Comparison of ENCODE assay signal across 8 cellular contexts in the genomic region with DNA sequence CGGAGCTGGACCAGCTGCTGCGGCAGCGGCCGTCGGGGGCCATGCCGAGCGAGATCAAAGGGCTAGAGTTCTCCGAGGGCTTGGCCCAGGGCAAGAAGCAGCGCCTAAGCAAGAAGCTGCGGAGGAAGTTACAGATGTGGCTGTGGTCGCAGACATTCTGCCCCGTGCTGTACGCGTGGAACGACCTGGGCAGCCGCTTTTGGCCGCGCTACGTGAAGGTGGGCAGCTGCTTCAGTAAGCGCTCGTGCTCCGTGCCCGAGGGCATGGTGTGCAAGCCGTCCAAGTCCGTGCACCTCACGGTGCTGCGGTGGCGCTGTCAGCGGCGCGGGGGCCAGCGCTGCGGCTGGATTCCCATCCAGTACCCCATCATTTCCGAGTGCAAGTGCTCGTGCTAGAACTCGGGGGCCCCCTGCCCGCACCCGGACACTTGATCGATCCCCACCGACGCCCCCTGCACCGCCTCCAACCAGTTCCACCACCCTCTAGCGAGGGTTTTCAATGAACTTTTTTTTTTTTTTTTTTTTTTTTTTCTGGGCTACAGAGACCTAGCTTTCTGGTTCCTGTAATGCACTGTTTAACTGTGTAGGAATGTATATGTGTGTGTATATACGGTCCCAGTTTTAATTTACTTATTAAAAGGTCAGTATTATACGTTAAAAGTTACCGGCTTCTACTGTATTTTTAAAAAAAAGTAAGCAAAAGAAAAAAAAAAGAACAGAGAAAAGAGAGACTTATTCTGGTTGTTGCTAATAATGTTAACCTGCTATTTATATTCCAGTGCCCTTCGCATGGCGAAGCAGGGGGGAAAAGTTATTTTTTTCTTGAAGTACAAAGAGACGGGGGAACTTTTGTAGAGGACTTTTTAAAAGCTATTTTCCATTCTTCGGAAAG. TPM values are rescaled to one million over a fixed set of nuclear protein-coding genes. Genes with fewer than 3 reads are reported as not detected.
DNase-seq lines count a peak whose midpoint lies in the region; ATAC-seq and TF ChIP-seq lines count a peak whose summit lies in the region.

No MANE protein-coding gene starts in this region.

- peak in 1 of 2 donors; percentile 26 for TF ChIP-seq POLR2A in gastrocnemius medialis (IDR thresholded peaks at IDR 0.05)

- in situ Hi-C loops in gastrocnemius medialis (cut with MboI; ENCODE audit: low sequenced_read_pairs in 4 of 4) = loop anchor here in 2 of 4 donors (5.0 to 25.0 kb wide), 3 partner anchors 120 to 368 kb away; a partner anchor contains a TSS

- no peaks in the 10 kb centered on the region for H3K9me3 ChIP-seq in MG63
- no peaks in the 10 kb centered on the region for H3K9me3 ChIP-seq in gastrocnemius medialis

- H3K27ac ChIP-seq in gastrocnemius medialis = peak overlapping the region; percentile 82 to 93 (median 83)

- H3K36me3 ChIP-seq in MG63 (no peaks in the 10 kb centered on the region), gastrocnemius medialis (no peaks in the 10 kb centered on the region)

- intact Hi-C loops in gastrocnemius medialis (cut with DNase I; ENCODE audit: low total_unique reads) = loop anchor here (5.0 to 10.0 kb wide), 4 partner anchors 318 to 1330 kb away; a partner anchor contains a TSS

- DNase-seq in Daoy (ENCODE audit: low read depth) (peak; percentile 53), MG63 (peak; percentile 43), glomerular visceral epithelial cell (ENCODE audit: extremely low spot score) (peak; percentile 55), gastrocnemius medialis (peak; percentile 17 to 19), left lobe of liver (ENCODE audit: low spot score) (no peak), LoVo (ENCODE audit: low spot score) (no peak)
- DNase-seq in activated CD8-positive, alpha-beta memory T cell treated with anti-CD3 and anti-CD28 coated beads, Interleukin-2, amount 50 U/mL, for 4 hours = peak; percentile 27

- H3K27me3 ChIP-seq in MG63 (peaks cover 19% of the 10 kb centered on the region), gastrocnemius medialis (peaks cover 0 to 16% (median 8%) of the 10 kb centered on the region in 3 donors)

- TF ChIP-seq CTCF in gastrocnemius medialis (IDR thresholded peaks at IDR 0.05 in 4 of 5, conservative IDR thresholded peaks at IDR 0.05 in 1 of 5) = no peak

- ATAC-seq in gastrocnemius medialis = peak; percentile 15 to 33
- ATAC-seq in left lobe of liver = no peak
- no peak for ATAC-seq in HG03432 (IDR thresholded peaks at IDR 0.05; ENCODE audit: unreplicated experiment)

- H3K4me1 ChIP-seq in gastrocnemius medialis = peaks cover 15 to 31% of the 10 kb centered on the region in 2 donors

- peak overlapping the region; percentile 60 for H3K4me3 ChIP-seq in MG63
- peak overlapping the region; percentile 58 to 89 (median 70) for H3K4me3 ChIP-seq in gastrocnemius medialis

RNA-seq across cellular contexts. Expression of a gene that starts 1.3 kb away (rescaled TPM):
- total RNA-seq in Daoy (2014; rRNA removed; shearing (Covaris generic)) = 0.92 and 1.4 TPM in 2 replicates
- 7.0 and 7.7 TPM in 2 replicates for total RNA-seq in MG63 (2014; rRNA removed; shearing (Covaris generic); ENCODE audit: low replicate concordance)
- total RNA-seq in gastrocnemius medialis (1 to 10 TPM; 2.9 to 6.7 (median 3.1) TPM), left lobe of liver (0.13 TPM)

Comparison
In these comparisons a context has a peak if more than half of its experiments do, and no peak if none do; other contexts are left out.
1. DNase-seq: peak in Daoy (single experiment), MG63 (single experiment), activated CD8-positive, alpha-beta memory T cell treated with anti-CD3 and anti-CD28 coated beads, Interleukin-2, amount 50 U/mL, for 4 hours (single experiment), glomerular visceral epithelial cell (single experiment) and gastrocnemius medialis (2 of 2); none in left lobe of liver (single experiment) and LoVo (single experiment).
2. ATAC-seq: peak in gastrocnemius medialis (2 of 2); none in left lobe of liver (single experiment) and HG03432 (single experiment).